In genomic region chr2:127651381-127651809, GRCh38 we compare ENCODE assay signal across 1 cellular context.
TF ChIP-seq lines count a peak whose summit lies in the region.

No MANE protein-coding gene starts in this region.

TF ChIP-seq in H1, 55 proteins besides CTCF, POLR2A, EP300 and RAD21:
- TF ChIP-seq BCL11A (IDR thresholded peaks at IDR 0.05; ENCODE audit: low read depth in 2 of 2, low read length in 2 of 2) (no peak), POU5F1 (IDR thresholded peaks at IDR 0.05; ENCODE audit: low read depth, low read length) (no peak), CHD7 (IDR thresholded peaks at IDR 0.05; ENCODE audit: insufficient replicate concordance, low read length) (no peak), E2F6 (IDR thresholded peaks at IDR 0.05) (no peak), CREB1 (IDR thresholded peaks at IDR 0.05) (no peak), ATF3 (IDR thresholded peaks at IDR 0.05; ENCODE audit: insufficient read depth, low read depth, low read length) (no peak), CEBPB (IDR thresholded peaks at IDR 0.05; ENCODE audit: low read depth, low read length) (no peak), SAP30 (IDR thresholded peaks at IDR 0.05; ENCODE audit: insufficient read depth, insufficient replicate concordance, low read length) (no peak), RFX5 (IDR thresholded peaks at IDR 0.05; ENCODE audit: borderline replicate concordance, low read depth, low read length) (no peak), CHD2 (IDR thresholded peaks at IDR 0.05; ENCODE audit: low read length) (no peak), CHD1 (IDR thresholded peaks at IDR 0.05; ENCODE audit: low read depth, low read length) (no peak)
